In the genomic region with DNA sequence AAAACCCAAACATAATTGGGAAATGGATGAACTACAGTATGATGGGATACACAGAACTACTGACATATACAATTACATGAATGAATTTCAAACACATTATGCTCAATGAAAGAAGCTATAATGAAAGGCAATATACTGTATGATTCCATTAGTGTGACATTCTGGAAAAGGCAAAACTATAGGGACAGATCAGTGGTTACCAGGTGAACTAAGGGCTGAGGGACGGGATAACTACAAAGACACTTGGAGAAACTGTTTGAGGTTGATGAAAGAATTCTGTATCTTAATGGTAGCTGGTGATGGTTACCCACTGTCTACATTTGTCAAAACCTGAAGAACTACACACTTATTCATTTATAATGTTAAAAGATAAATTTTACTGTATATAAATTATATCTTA, we compare ENCODE assay signal across 1 cellular context.
TF ChIP-seq lines count a peak whose summit lies in the region.

No MANE protein-coding gene starts in this region.

TF ChIP-seq in GM23338, 12 proteins besides CTCF, POLR2A, EP300 and RAD21 (continued from another document):
- TF ChIP-seq, protein P1, sequence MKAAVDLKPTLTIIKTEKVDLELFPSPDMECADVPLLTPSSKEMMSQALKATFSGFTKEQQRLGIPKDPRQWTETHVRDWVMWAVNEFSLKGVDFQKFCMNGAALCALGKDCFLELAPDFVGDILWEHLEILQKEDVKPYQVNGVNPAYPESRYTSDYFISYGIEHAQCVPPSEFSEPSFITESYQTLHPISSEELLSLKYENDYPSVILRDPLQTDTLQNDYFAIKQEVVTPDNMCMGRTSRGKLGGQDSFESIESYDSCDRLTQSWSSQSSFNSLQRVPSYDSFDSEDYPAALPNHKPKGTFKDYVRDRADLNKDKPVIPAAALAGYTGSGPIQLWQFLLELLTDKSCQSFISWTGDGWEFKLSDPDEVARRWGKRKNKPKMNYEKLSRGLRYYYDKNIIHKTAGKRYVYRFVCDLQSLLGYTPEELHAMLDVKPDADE (IDR thresholded peaks at IDR 0.05) = no peak
- TF ChIP-seq, protein P2, sequence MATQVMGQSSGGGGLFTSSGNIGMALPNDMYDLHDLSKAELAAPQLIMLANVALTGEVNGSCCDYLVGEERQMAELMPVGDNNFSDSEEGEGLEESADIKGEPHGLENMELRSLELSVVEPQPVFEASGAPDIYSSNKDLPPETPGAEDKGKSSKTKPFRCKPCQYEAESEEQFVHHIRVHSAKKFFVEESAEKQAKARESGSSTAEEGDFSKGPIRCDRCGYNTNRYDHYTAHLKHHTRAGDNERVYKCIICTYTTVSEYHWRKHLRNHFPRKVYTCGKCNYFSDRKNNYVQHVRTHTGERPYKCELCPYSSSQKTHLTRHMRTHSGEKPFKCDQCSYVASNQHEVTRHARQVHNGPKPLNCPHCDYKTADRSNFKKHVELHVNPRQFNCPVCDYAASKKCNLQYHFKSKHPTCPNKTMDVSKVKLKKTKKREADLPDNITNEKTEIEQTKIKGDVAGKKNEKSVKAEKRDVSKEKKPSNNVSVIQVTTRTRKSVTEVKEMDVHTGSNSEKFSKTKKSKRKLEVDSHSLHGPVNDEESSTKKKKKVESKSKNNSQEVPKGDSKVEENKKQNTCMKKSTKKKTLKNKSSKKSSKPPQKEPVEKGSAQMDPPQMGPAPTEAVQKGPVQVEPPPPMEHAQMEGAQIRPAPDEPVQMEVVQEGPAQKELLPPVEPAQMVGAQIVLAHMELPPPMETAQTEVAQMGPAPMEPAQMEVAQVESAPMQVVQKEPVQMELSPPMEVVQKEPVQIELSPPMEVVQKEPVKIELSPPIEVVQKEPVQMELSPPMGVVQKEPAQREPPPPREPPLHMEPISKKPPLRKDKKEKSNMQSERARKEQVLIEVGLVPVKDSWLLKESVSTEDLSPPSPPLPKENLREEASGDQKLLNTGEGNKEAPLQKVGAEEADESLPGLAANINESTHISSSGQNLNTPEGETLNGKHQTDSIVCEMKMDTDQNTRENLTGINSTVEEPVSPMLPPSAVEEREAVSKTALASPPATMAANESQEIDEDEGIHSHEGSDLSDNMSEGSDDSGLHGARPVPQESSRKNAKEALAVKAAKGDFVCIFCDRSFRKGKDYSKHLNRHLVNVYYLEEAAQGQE (IDR thresholded peaks at IDR 0.05; ENCODE audit: unreplicated experiment) = no peak
- TF ChIP-seq STAT1 (IDR thresholded peaks at IDR 0.05; ENCODE audit: unreplicated experiment) = no peak
- TF ChIP-seq, protein P3, sequence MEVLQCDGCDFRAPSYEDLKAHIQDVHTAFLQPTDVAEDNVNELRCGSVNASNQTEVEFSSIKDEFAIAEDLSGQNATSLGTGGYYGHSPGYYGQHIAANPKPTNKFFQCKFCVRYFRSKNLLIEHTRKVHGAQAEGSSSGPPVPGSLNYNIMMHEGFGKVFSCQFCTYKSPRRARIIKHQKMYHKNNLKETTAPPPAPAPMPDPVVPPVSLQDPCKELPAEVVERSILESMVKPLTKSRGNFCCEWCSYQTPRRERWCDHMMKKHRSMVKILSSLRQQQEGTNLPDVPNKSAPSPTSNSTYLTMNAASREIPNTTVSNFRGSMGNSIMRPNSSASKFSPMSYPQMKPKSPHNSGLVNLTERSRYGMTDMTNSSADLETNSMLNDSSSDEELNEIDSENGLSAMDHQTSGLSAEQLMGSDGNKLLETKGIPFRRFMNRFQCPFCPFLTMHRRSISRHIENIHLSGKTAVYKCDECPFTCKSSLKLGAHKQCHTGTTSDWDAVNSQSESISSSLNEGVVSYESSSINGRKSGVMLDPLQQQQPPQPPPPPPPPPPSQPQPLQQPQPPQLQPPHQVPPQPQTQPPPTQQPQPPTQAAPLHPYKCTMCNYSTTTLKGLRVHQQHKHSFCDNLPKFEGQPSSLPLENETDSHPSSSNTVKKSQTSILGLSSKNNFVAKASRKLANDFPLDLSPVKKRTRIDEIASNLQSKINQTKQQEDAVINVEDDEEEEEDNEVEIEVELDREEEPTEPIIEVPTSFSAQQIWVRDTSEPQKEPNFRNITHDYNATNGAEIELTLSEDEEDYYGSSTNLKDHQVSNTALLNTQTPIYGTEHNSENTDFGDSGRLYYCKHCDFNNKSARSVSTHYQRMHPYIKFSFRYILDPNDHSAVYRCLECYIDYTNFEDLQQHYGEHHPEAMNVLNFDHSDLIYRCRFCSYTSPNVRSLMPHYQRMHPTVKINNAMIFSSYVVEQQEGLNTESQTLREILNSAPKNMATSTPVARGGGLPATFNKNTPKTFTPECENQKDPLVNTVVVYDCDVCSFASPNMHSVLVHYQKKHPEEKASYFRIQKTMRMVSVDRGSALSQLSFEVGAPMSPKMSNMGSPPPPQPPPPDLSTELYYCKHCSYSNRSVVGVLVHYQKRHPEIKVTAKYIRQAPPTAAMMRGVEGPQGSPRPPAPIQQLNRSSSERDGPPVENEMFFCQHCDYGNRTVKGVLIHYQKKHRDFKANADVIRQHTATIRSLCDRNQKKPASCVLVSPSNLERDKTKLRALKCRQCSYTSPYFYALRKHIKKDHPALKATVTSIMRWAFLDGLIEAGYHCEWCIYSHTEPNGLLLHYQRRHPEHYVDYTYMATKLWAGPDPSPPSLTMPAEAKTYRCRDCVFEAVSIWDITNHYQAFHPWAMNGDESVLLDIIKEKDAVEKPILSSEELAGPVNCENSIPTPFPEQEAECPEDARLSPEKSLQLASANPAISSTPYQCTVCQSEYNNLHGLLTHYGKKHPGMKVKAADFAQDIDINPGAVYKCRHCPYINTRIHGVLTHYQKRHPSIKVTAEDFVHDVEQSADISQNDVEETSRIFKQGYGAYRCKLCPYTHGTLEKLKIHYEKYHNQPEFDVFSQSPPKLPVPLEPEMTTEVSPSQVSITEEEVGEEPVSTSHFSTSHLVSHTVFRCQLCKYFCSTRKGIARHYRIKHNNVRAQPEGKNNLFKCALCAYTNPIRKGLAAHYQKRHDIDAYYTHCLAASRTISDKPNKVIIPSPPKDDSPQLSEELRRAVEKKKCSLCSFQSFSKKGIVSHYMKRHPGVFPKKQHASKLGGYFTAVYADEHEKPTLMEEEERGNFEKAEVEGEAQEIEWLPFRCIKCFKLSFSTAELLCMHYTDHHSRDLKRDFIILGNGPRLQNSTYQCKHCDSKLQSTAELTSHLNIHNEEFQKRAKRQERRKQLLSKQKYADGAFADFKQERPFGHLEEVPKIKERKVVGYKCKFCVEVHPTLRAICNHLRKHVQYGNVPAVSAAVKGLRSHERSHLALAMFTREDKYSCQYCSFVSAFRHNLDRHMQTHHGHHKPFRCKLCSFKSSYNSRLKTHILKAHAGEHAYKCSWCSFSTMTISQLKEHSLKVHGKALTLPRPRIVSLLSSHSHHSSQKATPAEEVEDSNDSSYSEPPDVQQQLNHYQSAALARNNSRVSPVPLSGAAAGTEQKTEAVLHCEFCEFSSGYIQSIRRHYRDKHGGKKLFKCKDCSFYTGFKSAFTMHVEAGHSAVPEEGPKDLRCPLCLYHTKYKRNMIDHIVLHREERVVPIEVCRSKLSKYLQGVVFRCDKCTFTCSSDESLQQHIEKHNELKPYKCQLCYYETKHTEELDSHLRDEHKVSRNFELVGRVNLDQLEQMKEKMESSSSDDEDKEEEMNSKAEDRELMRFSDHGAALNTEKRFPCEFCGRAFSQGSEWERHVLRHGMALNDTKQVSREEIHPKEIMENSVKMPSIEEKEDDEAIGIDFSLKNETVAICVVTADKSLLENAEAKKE (CRISPR knock-in tag; IDR thresholded peaks at IDR 0.05) = no peak
- TF ChIP-seq ZNF331 (CRISPR knock-in tag; IDR thresholded peaks at IDR 0.05; ENCODE audit: low read depth) = no peak
- no peak for TF ChIP-seq EZH2 (IDR thresholded peaks at IDR 0.05; ENCODE audit: low read depth, unreplicated experiment)
TF ChIP-seq in GM23338: peak in this region for 0.
